Comparison of ENCODE assay signal across 16 cellular contexts in genomic region chr13:50377726-50378270, GRCh38.
A peak's percentile ranks its signal among the peaks of the same experiment; 100 is the strongest.
DNase-seq lines count a peak whose midpoint lies in the region; ATAC-seq lines count a peak whose summit lies in the region.
"Had no signal": no experiment of that assay in that cellular context is flagged by ENCODE, and none has a peak within 500 bp of the region (broad histone marks: within the 10 kb centered on the region; RNA-seq: fewer than 3 reads in every experiment).

No MANE protein-coding gene starts in this region.

- H3K9me3 ChIP-seq in iPS-20b (ENCODE audit: insufficient read depth, low read depth, low read length): peaks cover 18% of the 10 kb centered on the region

- no peaks in the 10 kb centered on the region for H3K36me3 ChIP-seq in iPS-20b (ENCODE audit: insufficient read depth, low read depth, low read length)

- no peak overlapping the region for H3K27ac Mint-ChIP-seq in activated naive CD8-positive, alpha-beta T cell treated with anti-CD3 and anti-CD28 coated beads, Interleukin-2, amount 50 U/mL, for 24 hours
- H3K27ac Mint-ChIP-seq: T-helper 17 cell had no signal

- H3K4me1 Mint-ChIP-seq in activated naive CD8-positive, alpha-beta T cell treated with anti-CD3 and anti-CD28 coated beads, Interleukin-2, amount 50 U/mL, for 24 hours: no peaks in the 10 kb centered on the region

- ATAC-seq in activated naive CD8-positive, alpha-beta T cell treated with anti-CD3 and anti-CD28 coated beads, Interleukin-2, amount 50 U/mL, for 24 hours: no peak
- ATAC-seq: T-helper 17 cell had no signal

- H3K9me3 Mint-ChIP-seq in activated naive CD8-positive, alpha-beta T cell treated with anti-CD3 and anti-CD28 coated beads, Interleukin-2, amount 50 U/mL, for 24 hours: peaks cover 26% of the 10 kb centered on the region

- peaks cover 20% of the 10 kb centered on the region; the same call in 1 of the 2 replicates for H3K4me1 ChIP-seq in iPS-20b (ENCODE audit: insufficient read depth, low read length)
- H3K4me1 ChIP-seq: BLaER1 had no signal

- H3K4me3 ChIP-seq in iPS-20b (ENCODE audit: low read length): peak overlapping the region; percentile 21; the same call in 1 of the 2 replicates
- H3K4me3 ChIP-seq: BLaER1 had no signal

- H3K9ac ChIP-seq in iPS-20b (ENCODE audit: low read depth, low read length): no peak overlapping the region
- H3K9ac ChIP-seq: BLaER1 had no signal

- no peak overlapping the region for H3K4me3 Mint-ChIP-seq in activated naive CD8-positive, alpha-beta T cell treated with anti-CD3 and anti-CD28 coated beads, Interleukin-2, amount 50 U/mL, for 24 hours
- H3K4me3 Mint-ChIP-seq: T-helper 17 cell had no signal

- peaks cover 11% of the 10 kb centered on the region for H3K27me3 Mint-ChIP-seq in activated naive CD8-positive, alpha-beta T cell treated with anti-CD3 and anti-CD28 coated beads, Interleukin-2, amount 50 U/mL, for 24 hours
- H3K27me3 Mint-ChIP-seq: T-helper 17 cell had no signal

- DNase-seq in NCI-H146 treated with DMSO at 0.1 percent for 48 hours (lab: John Stamatoyannopoulos, UW; ENCODE audit: unreplicated experiment) (peak; percentile 59), NCI-H146 (lab: John Stamatoyannopoulos, UW) (no peak), NCI-H82 treated with DMSO at 0.1 percent for 48 hours (lab: John Stamatoyannopoulos, UW; ENCODE audit: unreplicated experiment) (peak; percentile 44), retina (no peak), HCEC 1CT (no peak)
- DNase-seq in activated naive CD8-positive, alpha-beta T cell treated with anti-CD3 and anti-CD28 coated beads, Interleukin-2, amount 50 U/mL, for 24 hours: no peak
- DNase-seq in stimulated activated CD4-positive, alpha-beta T cell treated with anti-CD3 and anti-CD28 coated beads, Interleukin-2, amount 100 ng/mL, for 48 hours: no peak
- DNase-seq: 8988T; NCI-H1048; NCI-H1694 treated with DMSO at 0.1 percent for 48 hours; NCI-H446; NK-92 treated with Interleukin-12 subunit alpha and Interleukin-12 subunit beta, amount 100 ng/mL, for 24 hours; PC-3; T-helper 17 cell had no signal

- no peaks in the 10 kb centered on the region for H3K27me3 ChIP-seq in iPS-20b (ENCODE audit: insufficient read depth, low read length)
- H3K27me3 ChIP-seq: BLaER1 had no signal

- no peak overlapping the region for H3K27ac ChIP-seq in iPS-20b (ENCODE audit: low read length)
- H3K27ac ChIP-seq: BLaER1 had no signal

- H3K36me3 Mint-ChIP-seq in activated naive CD8-positive, alpha-beta T cell treated with anti-CD3 and anti-CD28 coated beads, Interleukin-2, amount 50 U/mL, for 24 hours (ENCODE audit: low read depth): peaks cover 10% of the 10 kb centered on the region

Comparison
In these comparisons a context has a peak if more than half of its experiments do, and no peak if none do; other contexts are left out.
1. DNase-seq: peak in NCI-H146 treated with DMSO at 0.1 percent for 48 hours (single experiment) and NCI-H82 treated with DMSO at 0.1 percent for 48 hours (single experiment); none in NCI-H146 (single experiment), activated naive CD8-positive, alpha-beta T cell treated with anti-CD3 and anti-CD28 coated beads, Interleukin-2, amount 50 U/mL, for 24 hours (single experiment), retina (single experiment), stimulated activated CD4-positive, alpha-beta T cell treated with anti-CD3 and anti-CD28 coated beads, Interleukin-2, amount 100 ng/mL, for 48 hours (0 of 2) and HCEC 1CT (single experiment).